In genomic region chr1:8545078-8545477, GRCh38 we compare ENCODE assay signal across 19 cellular contexts.
DNase-seq lines count a peak whose midpoint lies in the region; ATAC-seq and TF ChIP-seq lines count a peak whose summit lies in the region.
"Had no signal": no experiment of that assay in that cellular context is flagged by ENCODE, and none has a peak within 500 bp of the region (broad histone marks: within the 10 kb centered on the region; RNA-seq: fewer than 3 reads in every experiment).

No MANE protein-coding gene starts in this region.

- TF ChIP-seq CTCF in GM12865 (IDR thresholded peaks at IDR 0.05; ENCODE audit: insufficient read depth, low read depth, low read length, missing control alignments) (no peak), RWPE1 (conservative IDR thresholded peaks at IDR 0.05; ENCODE audit: low read depth) (no peak)

- H3K9me3 Mint-ChIP-seq in activated T-cell treated with anti-CD3 and anti-CD28 coated beads, Interleukin-2, amount 50 U/mL, for 24 hours, result peaks cover 8% of the 10 kb centered on the region
- H3K9me3 Mint-ChIP-seq in effector memory CD8-positive, alpha-beta T cell, result no peaks in the 10 kb centered on the region
- H3K9me3 Mint-ChIP-seq: H9 had no signal

- no peak overlapping the region for H3K4me3 Mint-ChIP-seq in activated T-cell treated with anti-CD3 and anti-CD28 coated beads, Interleukin-2, amount 50 U/mL, for 24 hours
- H3K4me3 Mint-ChIP-seq in effector memory CD8-positive, alpha-beta T cell, result no peak overlapping the region
- H3K4me3 Mint-ChIP-seq: H9, nephron had no signal

- H3K27ac Mint-ChIP-seq in activated T-cell treated with anti-CD3 and anti-CD28 coated beads, Interleukin-2, amount 50 U/mL, for 24 hours, result peak overlapping the region; percentile 87
- H3K27ac Mint-ChIP-seq in effector memory CD8-positive, alpha-beta T cell, result peak overlapping the region in 1 of 2 donors; percentile 16
- H3K27ac Mint-ChIP-seq: nephron had no signal

- H3K4me1 ChIP-seq in SJCRH30, result no peaks in the 10 kb centered on the region
- H3K4me1 ChIP-seq: lower lobe of right lung had no signal

- peaks cover 36% of the 10 kb centered on the region for H3K4me1 Mint-ChIP-seq in activated T-cell treated with anti-CD3 and anti-CD28 coated beads, Interleukin-2, amount 50 U/mL, for 24 hours (ENCODE audit: low read depth)
- H3K4me1 Mint-ChIP-seq in effector memory CD8-positive, alpha-beta T cell (ENCODE audit: low read depth in 2 of 2), result peaks cover 0 to 22% of the 10 kb centered on the region in 2 donors

- DNase-seq in activated T-cell treated with anti-CD3 and anti-CD28 coated beads, Interleukin-2, amount 50 U/mL, for 24 hours, result no peak
- no peak for DNase-seq in activated T-cell treated with anti-CD3 and anti-CD28 coated beads, Interleukin-2, amount 50 U/mL, for 1 hour
- peak; percentile 41 for DNase-seq in GM12865 (ENCODE audit: low read depth)
- peak; percentile 41 for DNase-seq in RWPE1 (ENCODE audit: low spot score)
- DNase-seq in effector memory CD8-positive, alpha-beta T cell, result no peak
- no peak for DNase-seq in SJCRH30
- no peak for DNase-seq in NCI-H774 (lab: John Stamatoyannopoulos, UW)
- DNase-seq: amygdala, H9, lower lobe of right lung, NCI-H1092 treated with DMSO at 0.1 percent for 48 hours, NCI-H2171 treated with DMSO at 0.1 percent for 48 hours, psoas muscle, Right ventricle myocardium superior, T-helper 9 cell had no signal

- POLR2A ChIA-PET in RWPE1 (lab: Yijun Ruan, JAX; ENCODE audit: low non-redundant PET), result interaction anchor here (0.6 kb wide), 1 partner anchor 10 kb away, joined by 4 read pairs; no protein-coding TSS in a partner anchor

- no peaks in the 10 kb centered on the region; the same call in none of the 2 replicates for H3K36me3 ChIP-seq in SJCRH30
- H3K36me3 ChIP-seq: gastroesophageal sphincter had no signal

- H3K9me3 ChIP-seq in SJCRH30 (replicated peaks), result peaks cover 3% of the 10 kb centered on the region; the same call in 1 of the 2 replicates
- H3K9me3 ChIP-seq: gastroesophageal sphincter, lower lobe of right lung, psoas muscle had no signal

- no peaks in the 10 kb centered on the region for H3K27me3 ChIP-seq in SJCRH30
- H3K27me3 ChIP-seq: gastroesophageal sphincter had no signal

- peaks cover 21% of the 10 kb centered on the region for H3K36me3 Mint-ChIP-seq in activated T-cell treated with anti-CD3 and anti-CD28 coated beads, Interleukin-2, amount 50 U/mL, for 24 hours (ENCODE audit: low read depth)
- H3K36me3 Mint-ChIP-seq in effector memory CD8-positive, alpha-beta T cell (ENCODE audit: insufficient read depth), result no peaks in the 10 kb centered on the region

- CTCF ChIA-PET in RWPE1 (lab: Yijun Ruan, JAX), result no interaction called here

- H3K4me3 ChIP-seq in GM12865 (ENCODE audit: low read depth, low read length), result no peak overlapping the region
- H3K4me3 ChIP-seq in SJCRH30, result no peak overlapping the region
- H3K4me3 ChIP-seq: gastroesophageal sphincter, K562, lower lobe of right lung, psoas muscle had no signal

- H3K27me3 Mint-ChIP-seq in activated T-cell treated with anti-CD3 and anti-CD28 coated beads, Interleukin-2, amount 50 U/mL, for 24 hours, result no peaks in the 10 kb centered on the region
- H3K27me3 Mint-ChIP-seq in effector memory CD8-positive, alpha-beta T cell, result no peaks in the 10 kb centered on the region

- ATAC-seq in effector memory CD8-positive, alpha-beta T cell (replicated peaks), result peak; percentile 61
- no peak for ATAC-seq in HG03196 (IDR thresholded peaks at IDR 0.05; ENCODE audit: unreplicated experiment)
- ATAC-seq: gastroesophageal sphincter, K562, lower lobe of right lung, psoas muscle had no signal

- no peak overlapping the region for H3K27ac ChIP-seq in RWPE1
- no peak overlapping the region for H3K27ac ChIP-seq in SJCRH30
- H3K27ac ChIP-seq: gastroesophageal sphincter, lower lobe of right lung, psoas muscle had no signal

Comparison
In these comparisons a context has a peak if more than half of its experiments do, and no peak if none do; other contexts are left out.
1. DNase-seq: peak in GM12865 (single experiment) and RWPE1 (single experiment); none in activated T-cell treated with anti-CD3 and anti-CD28 coated beads, Interleukin-2, amount 50 U/mL, for 24 hours (single experiment), activated T-cell treated with anti-CD3 and anti-CD28 coated beads, Interleukin-2, amount 50 U/mL, for 1 hour (single experiment), effector memory CD8-positive, alpha-beta T cell (0 of 3), SJCRH30 (0 of 2) and NCI-H774 (single experiment).